34 cellular contexts compared by ENCODE assay signal in the genomic region with DNA sequence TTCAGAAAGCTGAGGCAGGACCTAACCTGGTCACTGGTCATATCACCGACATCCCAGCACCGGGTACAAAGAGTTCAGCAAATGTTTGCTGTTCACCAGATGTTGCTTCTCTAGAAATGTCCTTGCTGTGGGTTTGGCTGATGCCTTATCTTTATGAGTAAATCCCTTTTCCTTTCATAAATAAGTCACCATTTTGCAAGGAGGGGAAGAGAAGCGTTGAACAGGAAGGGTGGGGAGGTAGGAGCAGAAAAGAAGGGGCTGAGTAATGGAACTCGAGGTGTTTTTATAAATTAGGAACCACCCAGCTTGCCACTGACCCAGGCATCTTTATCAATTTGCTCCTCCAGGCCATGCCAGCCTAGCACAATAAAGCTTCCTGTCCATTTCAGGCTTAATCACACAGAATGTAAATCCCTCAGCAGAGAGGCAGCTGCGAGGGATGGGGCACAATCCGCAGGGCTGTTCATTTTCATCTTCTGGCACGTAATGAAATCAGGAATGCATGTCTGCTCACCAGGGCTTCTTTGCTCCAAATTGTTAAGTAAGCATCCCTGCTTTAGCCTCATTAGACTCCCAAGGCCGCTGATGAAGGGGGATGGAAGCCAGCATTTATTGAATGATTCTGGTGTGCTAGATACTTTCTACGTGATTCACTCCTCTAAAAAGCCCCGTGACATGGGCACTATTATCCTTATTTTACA.
DNase-seq lines count a peak whose midpoint lies in the region; ATAC-seq, FAIRE-seq and TF ChIP-seq lines count a peak whose summit lies in the region.
"Had no signal": no experiment of that assay in that cellular context is flagged by ENCODE, and none has a peak within 500 bp of the region (broad histone marks: within the 10 kb centered on the region; RNA-seq: fewer than 3 reads in every experiment).

No MANE protein-coding gene starts in this region.

- no peaks in the 10 kb centered on the region for H3K36me3 Mint-ChIP-seq in neural progenitor cell
- H3K36me3 Mint-ChIP-seq: activated naive CD8-positive, alpha-beta T cell; natural killer cell treated with Interleukin-12 subunit alpha and Interleukin-12 subunit beta and Interleukin-15 and Interleukin-18, amount 100 ng/mL, for 72 hours; stimulated activated naive B cell treated with anti-CD40 and anti-IgM and Interleukin-4, amounts not matched to agents 10 μg/mL and 1 μg/mL and 100 μg/mL, for 72 hours had no signal

- no peak for FAIRE-seq in H1 (lab: Jason Lieb, UNC)
- FAIRE-seq in RCC 7860 (lab: Jason Lieb, UNC): no peak
- FAIRE-seq: GM18507, urothelium cell line had no signal

- H4K8ac ChIP-seq in H1 (ENCODE audit: extremely low read depth, insufficient read depth, low read length): no peak overlapping the region

- in situ Hi-C loops in G401 (cut with HindIII; ENCODE audit: low sequenced_read_pairs): no loop called here

- H3K27ac Mint-ChIP-seq in neural progenitor cell: peak overlapping the region; percentile 53
- H3K27ac Mint-ChIP-seq: activated naive CD8-positive, alpha-beta T cell; activated T-helper 17 cell treated with anti-CD3 and anti-CD28 coated beads, Interleukin-2, amount 50 U/mL, for 72 hours; natural killer cell treated with Interleukin-12 subunit alpha and Interleukin-12 subunit beta and Interleukin-15 and Interleukin-18, amount 100 ng/mL, for 72 hours; stimulated activated naive B cell treated with anti-CD40 and anti-IgM and Interleukin-4, amounts not matched to agents 10 μg/mL and 1 μg/mL and 100 μg/mL, for 72 hours had no signal

- peaks cover 52% of the 10 kb centered on the region for H3K4me1 ChIP-seq in SJCRH30
- H3K4me1 ChIP-seq in H1 (replicated peaks in 1 of 4; ENCODE audit: control insufficient read depth in 3 of 4, insufficient read depth in 4 of 4, low read length in 3 of 4): no peaks in the 10 kb centered on the region
- H3K4me1 ChIP-seq in neural progenitor cell: peaks cover 7% of the 10 kb centered on the region
- H3K4me1 ChIP-seq: BLaER1 treated with 17β-estradiol and CSF1 and Interleukin-3, amounts not matched to agents 10 nM and 100 nM; HAP-1 had no signal

- H4K5ac ChIP-seq in H1 (ENCODE audit: insufficient read length, low read depth, low read length): no peak overlapping the region

- no peak for TF ChIP-seq POLR2A in H1 (IDR thresholded peaks at IDR 0.05; ENCODE audit: control extremely low read depth in 1 of 2, low read depth in 2 of 2, low read length in 2 of 2)

- no peaks in the 10 kb centered on the region for H3K36me3 ChIP-seq in SJCRH30
- no peaks in the 10 kb centered on the region for H3K36me3 ChIP-seq in H1 (ENCODE audit: control insufficient read depth in 2 of 4, insufficient read depth in 4 of 4, low read length in 3 of 4)
- H3K36me3 ChIP-seq in neural progenitor cell: peaks cover 3% of the 10 kb centered on the region
- H3K36me3 ChIP-seq: BLaER1 treated with 17β-estradiol and CSF1 and Interleukin-3, amounts not matched to agents 10 nM and 100 nM; HAP-1 had no signal

- H3K4me3 ChIP-seq in SJCRH30: no peak overlapping the region
- no peak overlapping the region for H3K4me3 ChIP-seq in H1 (ENCODE audit: extremely low read depth in 1 of 4, insufficient read depth in 2 of 4, low read depth in 3 of 4, low read length in 4 of 4)
- no peak overlapping the region for H3K4me3 ChIP-seq in neural progenitor cell
- H3K4me3 ChIP-seq: BLaER1 treated with 17β-estradiol and CSF1 and Interleukin-3, amounts not matched to agents 10 nM and 100 nM; HAP-1; mucosa of descending colon had no signal

- 90% methylated on average over 10 of the region's 10 CpGs; no CpG with 5 or more reads in 1 of the 2 experiments for WGBS in H1 (ENCODE audit: extremely low coverage in 1 of 2, insufficient coverage in 1 of 2, insufficient read length in 1 of 2, insufficient replicate concordance in 2 of 2, low coverage in 1 of 2, low lambda C conversion rate in 2 of 2, missing lambda C conversion rate in 1 of 2), 2 experiments

- no peak overlapping the region for H3K4me3 Mint-ChIP-seq in neural progenitor cell
- H3K4me3 Mint-ChIP-seq: activated naive CD8-positive, alpha-beta T cell; activated T-helper 17 cell treated with anti-CD3 and anti-CD28 coated beads, Interleukin-2, amount 50 U/mL, for 72 hours; central memory CD8-positive, alpha-beta T cell; natural killer cell treated with Interleukin-12 subunit alpha and Interleukin-12 subunit beta and Interleukin-15 and Interleukin-18, amount 100 ng/mL, for 72 hours; stimulated activated naive B cell treated with anti-CD40 and anti-IgM and Interleukin-4, amounts not matched to agents 10 μg/mL and 1 μg/mL and 100 μg/mL, for 72 hours had no signal

- no peaks in the 10 kb centered on the region for H3K9me3 Mint-ChIP-seq in neural progenitor cell

- TF ChIP-seq RAD21 in H1 (IDR thresholded peaks at IDR 0.05 in 1 of 2, conservative IDR thresholded peaks at IDR 0.05 in 1 of 2; ENCODE audit: low read depth in 2 of 2, low read length in 2 of 2): no peak

- CTCF ChIA-PET in H1 (lab: Charles Lee; ENCODE audit: partially characterized antibody): interaction anchor here (0.6 to 1.4 kb wide), 3 partner anchors 9 to 21 kb away, joined by 3 to 4 read pairs (median 3); no protein-coding TSS in a partner anchor

- DNase-seq in D341Med (ENCODE audit: low spot score) (peak; percentile 41), SJCRH30 (peak; percentile 97 to 100), H1 (ENCODE audit: low read depth in 1 of 2, low spot score in 2 of 2) (no peak), neural progenitor cell (ENCODE audit: low spot score) (peak; percentile 50), G401 (ENCODE audit: low spot score) (no peak), RCC 7860 (ENCODE audit: low spot score) (no peak), HuH-7.5 (ENCODE audit: low spot score) (no peak)
- DNase-seq: activated CD4-positive, alpha-beta T cell treated with anti-CD3 and anti-CD28 coated beads, Interleukin-2, amount 50 U/mL, for 4 hours; activated CD4-positive, CD25-positive, alpha-beta regulatory T cell; activated CD8-positive, alpha-beta memory T cell treated with anti-CD3 and anti-CD28 coated beads, Interleukin-2, amount 50 U/mL, for 4 hours; DND-41; glutamatergic neuron; islet precursor cell; mucosa of descending colon; NCI-H1092; NCI-H1930; NCI-H774; OCI-M1; right cardiac atrium; stimulated activated CD4-positive, alpha-beta T cell treated with anti-CD3 and anti-CD28 coated beads, Interleukin-12 subunit alpha, Interleukin-12 subunit beta, amount 100 ng/mL, for 4 hours; stimulated activated CD4-positive, alpha-beta T cell treated with anti-CD3 and anti-CD28 coated beads, Interleukin-4, amount 100 ng/mL, for 24 hours; stimulated activated naive B cell treated with anti-CD40 and anti-IgM and Interleukin-4, amounts not matched to agents 10 μg/mL and 1 μg/mL and 100 μg/mL, for 72 hours; SW 1271; T-helper 9 cell had no signal

- H3K4ac ChIP-seq in H1 (replicated peaks; ENCODE audit: insufficient read length, low read depth, low read length): no peak overlapping the region

- no peaks in the 10 kb centered on the region for H3K79me2 ChIP-seq in H1 (ENCODE audit: control insufficient read depth in 1 of 2, insufficient read depth in 2 of 2, low read length in 2 of 2)
- no peaks in the 10 kb centered on the region for H3K79me2 ChIP-seq in neural progenitor cell (ENCODE audit: low read depth)

- no peaks in the 10 kb centered on the region for H3K23me2 ChIP-seq in H1 (ENCODE audit: low read depth, low read length)

- H3K23ac ChIP-seq in H1 (ENCODE audit: insufficient read length): no peak overlapping the region

- H3K27me3 ChIP-seq in SJCRH30 (no peaks in the 10 kb centered on the region), H1 (replicated peaks in 1 of 4; ENCODE audit: control insufficient read depth in 3 of 4, extremely low read depth in 1 of 4, insufficient read depth in 3 of 4, low read length in 3 of 4) (no peaks in the 10 kb centered on the region), neural progenitor cell (no peaks in the 10 kb centered on the region)
- H3K27me3 ChIP-seq: BLaER1 treated with 17β-estradiol and CSF1 and Interleukin-3, amounts not matched to agents 10 nM and 100 nM had no signal

- no peak overlapping the region for H2BK15ac ChIP-seq in H1 (ENCODE audit: low read length)

- H4K91ac ChIP-seq in H1 (replicated peaks; ENCODE audit: insufficient read length, low read length): no peak overlapping the region

- H2AFZ ChIP-seq in H1 (ENCODE audit: low read length) (peak overlapping the region; percentile 70; the same call in 1 of the 2 replicates), neural progenitor cell (replicated peaks) (no peak overlapping the region)

- POLR2A ChIA-PET in H1 (lab: Charles Lee; ENCODE audit: partially characterized antibody): no interaction called here

- no peaks in the 10 kb centered on the region for H3F3A ChIP-seq in neural progenitor cell (ENCODE audit: low read depth)

- H2BK12ac ChIP-seq in H1 (ENCODE audit: low read depth, low read length): no peak overlapping the region

- H3K4me2 ChIP-seq in H1 (ENCODE audit: insufficient read depth in 1 of 2, low read depth in 2 of 2, low read length in 2 of 2) (no peak overlapping the region), neural progenitor cell (no peak overlapping the region)
- H3K4me2 ChIP-seq: BLaER1 treated with 17β-estradiol and CSF1 and Interleukin-3, amounts not matched to agents 10 nM and 100 nM had no signal

- H4K20me1 ChIP-seq in H1 (replicated peaks in 1 of 2; ENCODE audit: control insufficient read depth in 1 of 2, insufficient read depth in 2 of 2, low read length in 2 of 2): no peaks in the 10 kb centered on the region
- H4K20me1 ChIP-seq in neural progenitor cell (ENCODE audit: low read depth): no peaks in the 10 kb centered on the region
- H4K20me1 ChIP-seq: BLaER1 treated with 17β-estradiol and CSF1 and Interleukin-3, amounts not matched to agents 10 nM and 100 nM had no signal

- peaks cover 10% of the 10 kb centered on the region for H3K4me1 Mint-ChIP-seq in neural progenitor cell
- H3K4me1 Mint-ChIP-seq: activated T-helper 17 cell treated with anti-CD3 and anti-CD28 coated beads, Interleukin-2, amount 50 U/mL, for 72 hours; central memory CD8-positive, alpha-beta T cell; stimulated activated naive B cell treated with anti-CD40 and anti-IgM and Interleukin-4, amounts not matched to agents 10 μg/mL and 1 μg/mL and 100 μg/mL, for 72 hours had no signal

- H2AK5ac ChIP-seq in H1 (ENCODE audit: low read depth, low read length): no peak overlapping the region

- H2BK120ac ChIP-seq in H1 (replicated peaks; ENCODE audit: low read depth, low read length): no peak overlapping the region

- TF ChIP-seq CTCF in H1 (IDR thresholded peaks at IDR 0.05; ENCODE audit: control extremely low read depth in 1 of 3, insufficient read depth in 1 of 3, low read depth in 1 of 3, low read length in 3 of 3) (no peak), neural progenitor cell (IDR thresholded peaks at IDR 0.05) (no peak)

- H3K27me3 Mint-ChIP-seq in neural progenitor cell (ENCODE audit: insufficient read depth, low read depth): peaks cover 2% of the 10 kb centered on the region
- H3K27me3 Mint-ChIP-seq: central memory CD8-positive, alpha-beta T cell had no signal

- no peak for ATAC-seq in HG02970 (IDR thresholded peaks at IDR 0.05; ENCODE audit: low FRiP score, unreplicated experiment)
- ATAC-seq: activated T-helper 17 cell treated with anti-CD3 and anti-CD28 coated beads, Interleukin-2, amount 50 U/mL, for 72 hours; mucosa of descending colon; natural killer cell treated with Interleukin-12 subunit alpha and Interleukin-12 subunit beta and Interleukin-15 and Interleukin-18, amount 100 ng/mL, for 72 hours; Right ventricle myocardium inferior; stimulated activated naive B cell treated with anti-CD40 and anti-IgM and Interleukin-4, amounts not matched to agents 10 μg/mL and 1 μg/mL and 100 μg/mL, for 72 hours had no signal

- H3K9me3 ChIP-seq in SJCRH30 (replicated peaks) (peaks cover 24% of the 10 kb centered on the region), H1 (ENCODE audit: insufficient read depth in 2 of 2, low read depth in 1 of 2, low read length in 1 of 2) (peaks cover 0 to 4% of the 10 kb centered on the region in 2 experiments; a peak in 1 of 4 replicates), neural progenitor cell (ENCODE audit: low read depth) (no peaks in the 10 kb centered on the region)
- H3K9me3 ChIP-seq: HAP-1, mucosa of descending colon had no signal

- H3K27ac ChIP-seq in SJCRH30: peak overlapping the region; percentile 89
- H3K27ac ChIP-seq in H1 (ENCODE audit: low read depth, low read length): no peak overlapping the region
- H3K27ac ChIP-seq in neural progenitor cell: no peak overlapping the region
- H3K27ac ChIP-seq: BLaER1 treated with 17β-estradiol and CSF1 and Interleukin-3, amounts not matched to agents 10 nM and 100 nM had no signal

- no peaks in the 10 kb centered on the region for H3K79me1 ChIP-seq in H1 (ENCODE audit: low read depth, low read length)

- H3K18ac ChIP-seq in H1 (ENCODE audit: extremely low read depth, low read length): no peak overlapping the region

- H2BK5ac ChIP-seq in H1 (ENCODE audit: low read depth, low read length): no peak overlapping the region

- no peak overlapping the region for H3K56ac ChIP-seq in H1 (replicated peaks; ENCODE audit: insufficient read length, low read depth, low read length)

- no peak overlapping the region for H2BK20ac ChIP-seq in H1 (ENCODE audit: low read length)

- H3K9ac ChIP-seq in H1 (replicated peaks in 1 of 4; ENCODE audit: extremely low read depth in 1 of 4, low read depth in 3 of 4, low read length in 3 of 4): no peak overlapping the region
- H3K9ac ChIP-seq in neural progenitor cell: no peak overlapping the region
- H3K9ac ChIP-seq: BLaER1 treated with 17β-estradiol and CSF1 and Interleukin-3, amounts not matched to agents 10 nM and 100 nM had no signal

- TF ChIP-seq EP300 in H1 (IDR thresholded peaks at IDR 0.05; ENCODE audit: borderline replicate concordance in 1 of 2, low read depth in 2 of 2, low read length in 2 of 2): no peak

- H3K14ac ChIP-seq in H1 (ENCODE audit: insufficient read length): no peak overlapping the region

Comparison
In these comparisons a context has a peak if more than half of its experiments do, and no peak if none do; other contexts are left out.
1. DNase-seq: peak in D341Med (single experiment), SJCRH30 (2 of 2) and neural progenitor cell (single experiment); none in H1 (0 of 2), G401 (single experiment), RCC 7860 (single experiment) and HuH-7.5 (single experiment).